In genomic region chr7:30181211-30181610, GRCh38 we compare ENCODE assay signal across 16 cellular contexts. TPM values are rescaled to one million over a fixed set of nuclear protein-coding genes. Genes with fewer than 3 reads are reported as not detected.
A peak's percentile ranks its signal among the peaks of the same experiment; 100 is the strongest.
DNase-seq lines count a peak whose midpoint lies in the region; ATAC-seq and TF ChIP-seq lines count a peak whose summit lies in the region.
"Had no signal": no experiment of that assay in that cellular context is flagged by ENCODE, and none has a peak within 500 bp of the region (broad histone marks: within the 10 kb centered on the region; RNA-seq: fewer than 3 reads in every experiment).

No MANE protein-coding gene starts in this region.

- no peaks in the 10 kb centered on the region for H3K9me3 ChIP-seq in thyroid gland
- H3K9me3 ChIP-seq: A549 had no signal

- H3K36me3 ChIP-seq in rectal smooth muscle tissue (ENCODE audit: control insufficient read depth, insufficient read depth, low read length) (no peaks in the 10 kb centered on the region), thyroid gland (no peaks in the 10 kb centered on the region)

- no peak overlapping the region for H3K27ac Mint-ChIP-seq in activated CD4-positive, alpha-beta T cell treated with anti-CD3 and anti-CD28 coated beads for 36 hours

- CTCF ChIA-PET in activated CD4-positive, alpha-beta T cell treated with anti-CD3 and anti-CD28 coated beads for 36 hours (lab: Charles Lee), result interaction anchor here (2.1 kb wide), 1 partner anchor 18 kb away, joined by 7 read pairs; no protein-coding TSS in a partner anchor

- H3K4me3 Mint-ChIP-seq in activated CD4-positive, alpha-beta T cell treated with anti-CD3 and anti-CD28 coated beads for 36 hours, result no peak overlapping the region

- H3K4me3 ChIP-seq in choroid plexus epithelial cell (ENCODE audit: low read depth, low read length), result no peak overlapping the region
- no peak overlapping the region for H3K4me3 ChIP-seq in rectal smooth muscle tissue (ENCODE audit: low read length)
- H3K4me3 ChIP-seq in thyroid gland (replicated peaks in 1 of 3), result no peak overlapping the region
- H3K4me3 ChIP-seq: A549 had no signal

- H3K9me3 Mint-ChIP-seq in activated CD4-positive, alpha-beta T cell treated with anti-CD3 and anti-CD28 coated beads for 36 hours (ENCODE audit: low read depth), result no peaks in the 10 kb centered on the region

- H3K27ac ChIP-seq in rectal smooth muscle tissue (ENCODE audit: low read depth, low read length) (peak overlapping the region; percentile 50), thyroid gland (peak overlapping the region; percentile 32 to 60 (median 50))
- H3K27ac ChIP-seq: A549 had no signal

- H3K4me1 Mint-ChIP-seq in activated CD4-positive, alpha-beta T cell treated with anti-CD3 and anti-CD28 coated beads for 36 hours, result peaks cover 6% of the 10 kb centered on the region

- H3K27me3 ChIP-seq in rectal smooth muscle tissue (ENCODE audit: control insufficient read depth, insufficient read depth, low read length), result no peaks in the 10 kb centered on the region
- H3K27me3 ChIP-seq in thyroid gland, result no peaks in the 10 kb centered on the region

- no peak for ATAC-seq in activated CD4-positive, alpha-beta T cell treated with anti-CD3 and anti-CD28 coated beads for 36 hours
- ATAC-seq in GM21447 (IDR thresholded peaks at IDR 0.05; ENCODE audit: unreplicated experiment), result no peak
- ATAC-seq: A549 had no signal

- TF ChIP-seq POLR2A in thyroid gland (IDR thresholded peaks at IDR 0.05), result no peak

- H3K4me1 ChIP-seq in rectal smooth muscle tissue (ENCODE audit: control insufficient read depth, insufficient read depth, low read length) (peaks cover 2% of the 10 kb centered on the region), thyroid gland (peaks cover 19 to 33% of the 10 kb centered on the region in 2 donors)
- H3K4me1 ChIP-seq: A549 had no signal

- H3K27me3 Mint-ChIP-seq in activated CD4-positive, alpha-beta T cell treated with anti-CD3 and anti-CD28 coated beads for 36 hours, result no peaks in the 10 kb centered on the region

- POLR2A ChIA-PET in activated CD4-positive, alpha-beta T cell treated with anti-CD3 and anti-CD28 coated beads for 36 hours (lab: Charles Lee), result no interaction called here

- DNase-seq in NCI-H446 (lab: John Stamatoyannopoulos, UW), result peak; percentile 75 to 92
- peak; percentile 4 for DNase-seq in choroid plexus epithelial cell (ENCODE audit: low read depth)
- peak; percentile 51 to 69 for DNase-seq in thyroid gland
- no peak for DNase-seq in SKM-1 (lab: John Stamatoyannopoulos, UW; ENCODE audit: unreplicated experiment)
- DNase-seq in activated CD4-positive, alpha-beta T cell treated with anti-CD3 and anti-CD28 coated beads for 36 hours, result no peak
- no peak for DNase-seq in DMS79 treated with DMSO at 0.1 percent for 48 hours (lab: John Stamatoyannopoulos, UW)
- DNase-seq: C1 segment of cervical spinal cord, KBM-7, NCI-H1048, NCI-H1436 treated with DMSO at 0.1 percent for 48 hours, NCI-H2081, NCI-H526, SHP77 treated with DMSO at 0.1 percent for 48 hours had no signal

- H3K36me3 Mint-ChIP-seq in activated CD4-positive, alpha-beta T cell treated with anti-CD3 and anti-CD28 coated beads for 36 hours (ENCODE audit: low read depth), result no peaks in the 10 kb centered on the region

- WGBS in thyroid gland, 2 donors, result 58 to 73% methylated on average over 6 of the region's 6 CpGs

- intact Hi-C loops in thyroid gland (cut with DNase I), result no loop called here
- intact Hi-C loops in activated CD4-positive, alpha-beta T cell treated with anti-CD3 and anti-CD28 coated beads for 36 hours (cut with DNase I, micrococcal nuclease), result no loop called here

- H3K9ac ChIP-seq in rectal smooth muscle tissue (ENCODE audit: low read length), result no peak overlapping the region

- TF ChIP-seq CTCF in choroid plexus epithelial cell (conservative IDR thresholded peaks at IDR 0.05; ENCODE audit: low read depth, low read length) (no peak), thyroid gland (IDR thresholded peaks at IDR 0.05) (no peak)

RNA-seq across cellular contexts. Expression of gene MTURN, which starts 46.4 kb away (rescaled TPM):
- 10 to 100 TPM; 32.0 to 86.3 (median 44.0) TPM for total RNA-seq in thyroid gland
- total RNA-seq in activated CD4-positive, alpha-beta T cell treated with anti-CD3 and anti-CD28 coated beads for 36 hours, result 1 to 10 TPM; 4.2 TPM

Comparison
In these comparisons a context has a peak if more than half of its experiments do, and no peak if none do; other contexts are left out.
1. DNase-seq: peak in NCI-H446 (2 of 2), choroid plexus epithelial cell (single experiment) and thyroid gland (2 of 2); none in SKM-1 (single experiment), activated CD4-positive, alpha-beta T cell treated with anti-CD3 and anti-CD28 coated beads for 36 hours (single experiment) and DMS79 treated with DMSO at 0.1 percent for 48 hours (single experiment).
2. RNA of gene MTURN, which starts 46.4 kb away (total RNA-seq): 32.0 to 86.3 TPM in thyroid gland; 4.2 TPM in activated CD4-positive, alpha-beta T cell treated with anti-CD3 and anti-CD28 coated beads for 36 hours; every median in the first group is over 4 times any median in the second.